In the genomic region with DNA sequence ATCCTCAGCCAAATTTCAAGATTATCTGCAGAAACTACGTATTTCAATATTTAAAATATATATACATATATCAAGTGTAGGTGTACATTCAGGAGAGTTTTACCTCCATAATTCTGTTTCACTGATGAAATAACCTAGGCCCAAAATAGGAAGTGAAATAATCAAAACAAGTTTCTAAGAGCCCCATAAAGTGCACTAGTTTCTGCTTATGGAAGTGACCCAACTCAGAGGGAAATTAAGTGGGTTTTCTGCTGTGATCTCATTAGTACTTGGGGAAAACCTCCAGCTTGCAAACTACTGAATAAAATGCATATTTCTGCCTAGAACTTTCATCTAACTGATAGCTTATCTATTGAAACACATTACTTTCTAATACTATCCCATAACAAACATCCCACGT, we compare ENCODE assay signal across 13 cellular contexts. TPM values are rescaled to one million over a fixed set of nuclear protein-coding genes. Genes with fewer than 3 reads are reported as not detected.
A peak's percentile ranks its signal among the peaks of the same experiment; 100 is the strongest.
DNase-seq lines count a peak whose midpoint lies in the region; ATAC-seq and TF ChIP-seq lines count a peak whose summit lies in the region.
"Had no signal": no experiment of that assay in that cellular context is flagged by ENCODE, and none has a peak within 500 bp of the region (broad histone marks: within the 10 kb centered on the region; RNA-seq: fewer than 3 reads in every experiment).

No MANE protein-coding gene starts in this region.

- intact Hi-C loops in activated B cell treated with CpG ODN at 0.5 μM for 24 hours (cut with micrococcal nuclease) (loop anchor here (1.0 kb wide), 1 partner anchor 44 kb away; no protein-coding TSS in a partner anchor), mammary epithelial cell (cut with micrococcal nuclease) (no loop called here)

- H3K36me3 Mint-ChIP-seq in activated B cell treated with CpG ODN at 0.5 μM for 24 hours (ENCODE audit: low read depth): no peaks in the 10 kb centered on the region
- H3K36me3 Mint-ChIP-seq in activated naive CD4-positive, alpha-beta T cell treated with anti-CD3 and anti-CD28 coated beads, Interleukin-2, amount 10 ng/mL, durations not matched to agents 7 days and 5 days: no peaks in the 10 kb centered on the region

- in situ Hi-C loops in mammary epithelial cell (cut with MboI; ENCODE audit: low sequenced_read_pairs in 2 of 2): no loop called here

- H3K27me3 Mint-ChIP-seq in activated B cell treated with CpG ODN at 0.5 μM for 24 hours: no peaks in the 10 kb centered on the region
- H3K27me3 Mint-ChIP-seq in activated naive CD4-positive, alpha-beta T cell treated with anti-CD3 and anti-CD28 coated beads, Interleukin-2, amount 10 ng/mL, durations not matched to agents 7 days and 5 days: peaks cover 16% of the 10 kb centered on the region

- H3K79me2 ChIP-seq in MM.1S (ENCODE audit: low read length): no peaks in the 10 kb centered on the region
- no peaks in the 10 kb centered on the region for H3K79me2 ChIP-seq in mammary epithelial cell (ENCODE audit: insufficient read depth, low read length)

- no peaks in the 10 kb centered on the region for H3F3A ChIP-seq in MM.1S (ENCODE audit: insufficient read depth, low read length)

- H3K27ac ChIP-seq in MM.1S (ENCODE audit: low read length): no peak overlapping the region
- no peak overlapping the region for H3K27ac ChIP-seq in mammary epithelial cell (ENCODE audit: insufficient read depth, low read depth, low read length)
- H3K27ac ChIP-seq: suprapubic skin had no signal

- peaks cover 8% of the 10 kb centered on the region for H3K9me3 Mint-ChIP-seq in activated B cell treated with CpG ODN at 0.5 μM for 24 hours
- no peaks in the 10 kb centered on the region for H3K9me3 Mint-ChIP-seq in activated naive CD4-positive, alpha-beta T cell treated with anti-CD3 and anti-CD28 coated beads, Interleukin-2, amount 10 ng/mL, durations not matched to agents 7 days and 5 days

- DNase-seq in activated B cell treated with CpG ODN at 0.5 μM for 24 hours (no peak), MM.1S (no peak), mammary epithelial cell (no peak), LoVo (ENCODE audit: low spot score) (no peak)
- DNase-seq in activated naive CD4-positive, alpha-beta T cell treated with anti-CD3 and anti-CD28 coated beads, Interleukin-2, amount 10 ng/mL, durations not matched to agents 7 days and 5 days: no peak
- DNase-seq: activated CD8-positive, alpha-beta memory T cell treated with anti-CD3 and anti-CD28 coated beads, Interleukin-2, amount 50 U/mL, for 48 hours; hypothalamus; NCI-H1930 had no signal

- CTCF ChIA-PET in activated B cell treated with CpG ODN at 0.5 μM for 24 hours (lab: Charles Lee): interaction anchor here (0.6 kb wide), 1 partner anchor 305 kb away, joined by 3 read pairs; no protein-coding TSS in a partner anchor
- CTCF ChIA-PET in mammary epithelial cell (lab: Charles Lee; ENCODE audit: low non-redundant PET): no interaction called here
- CTCF ChIA-PET in activated naive CD4-positive, alpha-beta T cell treated with anti-CD3 and anti-CD28 coated beads, Interleukin-2, amount 10 ng/mL, durations not matched to agents 7 days and 5 days (lab: Charles Lee): interaction anchor here (2.0 kb wide), 1 partner anchor 10 kb away, joined by 5 read pairs; no protein-coding TSS in a partner anchor

- H3K4me2 ChIP-seq in MM.1S (ENCODE audit: low read depth, low read length) (no peak overlapping the region), mammary epithelial cell (ENCODE audit: insufficient read depth, low read depth, low read length) (no peak overlapping the region)

- TF ChIP-seq CTCF in activated B cell treated with CpG ODN at 0.5 μM for 24 hours (IDR thresholded peaks at IDR 0.05): no peak
- no peak for TF ChIP-seq CTCF in MM.1S (IDR thresholded peaks at IDR 0.05; ENCODE audit: low read length)
- TF ChIP-seq CTCF in mammary epithelial cell (conservative IDR thresholded peaks at IDR 0.05 in 1 of 2, IDR thresholded peaks at IDR 0.05 in 1 of 2; ENCODE audit: extremely low read depth in 1 of 2, insufficient read depth in 1 of 2, low read depth in 1 of 2, low read length in 2 of 2): no peak

- POLR2A ChIA-PET in activated B cell treated with CpG ODN at 0.5 μM for 24 hours (lab: Charles Lee): interaction anchor here (1.3 kb wide), 1 partner anchor 45 kb away, joined by 4 read pairs; a partner anchor contains a TSS

- H3K27me3 ChIP-seq in MM.1S (replicated peaks; ENCODE audit: insufficient read depth, low read length) (no peaks in the 10 kb centered on the region), mammary epithelial cell (ENCODE audit: insufficient read depth, low read length) (no peaks in the 10 kb centered on the region)
- H3K27me3 ChIP-seq: suprapubic skin had no signal

- H3K9me3 ChIP-seq in MM.1S (replicated peaks; ENCODE audit: insufficient read depth, low read length): no peaks in the 10 kb centered on the region
- H3K9me3 ChIP-seq in mammary epithelial cell (replicated peaks; ENCODE audit: insufficient read depth, low read length): no peaks in the 10 kb centered on the region
- H3K9me3 ChIP-seq: suprapubic skin had no signal

- ATAC-seq in GM18873 (IDR thresholded peaks at IDR 0.05; ENCODE audit: low FRiP score, unreplicated experiment): peak; percentile 86
- peak; percentile 85 for ATAC-seq in GM21619 (IDR thresholded peaks at IDR 0.05; ENCODE audit: unreplicated experiment)
- peak; percentile 68 for ATAC-seq in HG03097 (IDR thresholded peaks at IDR 0.05; ENCODE audit: low FRiP score, unreplicated experiment)
- ATAC-seq in activated B cell treated with CpG ODN at 0.5 μM for 24 hours (ENCODE audit: low read depth): peak; percentile 71
- ATAC-seq: Panc1 had no signal

- H3K9me2 ChIP-seq in MM.1S (replicated peaks; ENCODE audit: insufficient read depth, low read length): no peaks in the 10 kb centered on the region

- H3K27ac Mint-ChIP-seq in activated B cell treated with CpG ODN at 0.5 μM for 24 hours: peak overlapping the region; percentile 64
- H3K27ac Mint-ChIP-seq in activated naive CD4-positive, alpha-beta T cell treated with anti-CD3 and anti-CD28 coated beads, Interleukin-2, amount 10 ng/mL, durations not matched to agents 7 days and 5 days: no peak overlapping the region

- H3K4me1 Mint-ChIP-seq in activated B cell treated with CpG ODN at 0.5 μM for 24 hours: peaks cover 17% of the 10 kb centered on the region
- no peaks in the 10 kb centered on the region for H3K4me1 Mint-ChIP-seq in activated naive CD4-positive, alpha-beta T cell treated with anti-CD3 and anti-CD28 coated beads, Interleukin-2, amount 10 ng/mL, durations not matched to agents 7 days and 5 days

- no peaks in the 10 kb centered on the region for H3K4me1 ChIP-seq in MM.1S (ENCODE audit: low read length)
- no peaks in the 10 kb centered on the region for H3K4me1 ChIP-seq in mammary epithelial cell (ENCODE audit: insufficient read depth, low read length)
- H3K4me1 ChIP-seq: suprapubic skin had no signal

- H4K20me1 ChIP-seq in MM.1S (ENCODE audit: insufficient read depth, low read length) (no peaks in the 10 kb centered on the region), mammary epithelial cell (ENCODE audit: insufficient read depth, low read length) (no peaks in the 10 kb centered on the region)

- no TSS peak for BruUV-seq in mammary epithelial cell (replicated peaks; lab: Mats Ljungman, UMichigan)

- WGBS in mammary epithelial cell (ENCODE audit: low coverage, missing lambda C conversion rate): 89% methylated on average over 1 of the region's 2 CpGs

- H3K36me3 ChIP-seq in MM.1S (replicated peaks; ENCODE audit: insufficient read depth, low read length): no peaks in the 10 kb centered on the region
- no peaks in the 10 kb centered on the region for H3K36me3 ChIP-seq in mammary epithelial cell (ENCODE audit: insufficient read depth, low read length)
- H3K36me3 ChIP-seq: suprapubic skin had no signal

- H3K4me3 Mint-ChIP-seq in activated B cell treated with CpG ODN at 0.5 μM for 24 hours: peak overlapping the region; percentile 16
- no peak overlapping the region for H3K4me3 Mint-ChIP-seq in activated naive CD4-positive, alpha-beta T cell treated with anti-CD3 and anti-CD28 coated beads, Interleukin-2, amount 10 ng/mL, durations not matched to agents 7 days and 5 days

- no peak overlapping the region for H3K4me3 ChIP-seq in MM.1S (ENCODE audit: low read length)
- no peak overlapping the region for H3K4me3 ChIP-seq in mammary epithelial cell (replicated peaks in 1 of 3; ENCODE audit: insufficient read depth in 1 of 3, low read depth in 2 of 3, low read length in 3 of 3)
- H3K4me3 ChIP-seq: suprapubic skin had no signal

- no peak overlapping the region for H3K9ac ChIP-seq in MM.1S (ENCODE audit: low read length)
- H3K9ac ChIP-seq in mammary epithelial cell (ENCODE audit: insufficient read depth, low read length): no peak overlapping the region

- dilution Hi-C loops in mammary epithelial cell (cut with HindIII; ENCODE audit: low sequenced_read_pairs): no loop called here

- no peak overlapping the region for H2AFZ ChIP-seq in MM.1S (ENCODE audit: low read length)
- H2AFZ ChIP-seq in mammary epithelial cell (ENCODE audit: low read depth, low read length): no peak overlapping the region

RNA-seq across cellular contexts. Expression of a gene that starts 45.4 kb away (rescaled TPM):
- total RNA-seq in activated B cell treated with CpG ODN at 0.5 μM for 24 hours: 23.5 and 27.0 TPM in 2 replicates
- 1 to 10 TPM; 4.0 to 5.2 TPM for total RNA-seq in mammary epithelial cell
- polyA plus RNA-seq in mammary epithelial cell: 0.59 TPM
- polyA minus RNA-seq in mammary epithelial cell: 8.6 TPM
